ENCODE assay signal across 1 cellular context in genomic region chr17:1473841-1474240, GRCh38.
A peak's percentile ranks its signal among the peaks of the same experiment; 100 is the strongest.
TF ChIP-seq lines count a peak whose summit lies in the region.

No MANE protein-coding gene starts in this region.

TF ChIP-seq in GM12878, 131 proteins besides CTCF, POLR2A, EP300 and RAD21 (continued from another document and continues in another):
- TF ChIP-seq ZNF687 (IDR thresholded peaks at IDR 0.05): no peak
- no peak for TF ChIP-seq SREBF1 (IDR thresholded peaks at IDR 0.05; ENCODE audit: low read length)
- TF ChIP-seq SRF (IDR thresholded peaks at IDR 0.05; ENCODE audit: low read depth in 2 of 2, low read length in 2 of 2): no peak
- TF ChIP-seq ZBTB33 (IDR thresholded peaks at IDR 0.05): no peak
- no peak for TF ChIP-seq BCLAF1 (IDR thresholded peaks at IDR 0.05)
- no peak for TF ChIP-seq FOXM1 (IDR thresholded peaks at IDR 0.05; ENCODE audit: low read depth, low read length)
- TF ChIP-seq FOS (IDR thresholded peaks at IDR 0.05; ENCODE audit: borderline replicate concordance, extremely low read depth, insufficient read length): no peak
- peak; percentile 55 for TF ChIP-seq SP1 (IDR thresholded peaks at IDR 0.05; ENCODE audit: low read depth, low read length)
- TF ChIP-seq SPI1 (IDR thresholded peaks at IDR 0.05; ENCODE audit: borderline replicate concordance, insufficient read depth, low read depth, low read length): no peak
- no peak for TF ChIP-seq TCF7 (IDR thresholded peaks at IDR 0.05; ENCODE audit: borderline replicate concordance)
- TF ChIP-seq EED (IDR thresholded peaks at IDR 0.05; ENCODE audit: low read depth): no peak; the same call in 1 of the 2 replicates
- no peak for TF ChIP-seq ATF2 (IDR thresholded peaks at IDR 0.05; ENCODE audit: low read length)
- TF ChIP-seq KDM1A (IDR thresholded peaks at IDR 0.05; ENCODE audit: borderline replicate concordance): no peak
- no peak for TF ChIP-seq HDAC2 (IDR thresholded peaks at IDR 0.05)
- no peak for TF ChIP-seq ZNF24 (IDR thresholded peaks at IDR 0.05)
- no peak for TF ChIP-seq ELK1 (IDR thresholded peaks at IDR 0.05; ENCODE audit: low read depth, low read length)
- no peak for TF ChIP-seq RB1 (IDR thresholded peaks at IDR 0.05; ENCODE audit: borderline replicate concordance)
- TF ChIP-seq BACH1 (IDR thresholded peaks at IDR 0.05; ENCODE audit: borderline replicate concordance): no peak
- no peak for TF ChIP-seq STAT3 (IDR thresholded peaks at IDR 0.05; ENCODE audit: low read depth, low read length)
- TF ChIP-seq PRDM15 (CRISPR knock-in tag; IDR thresholded peaks at IDR 0.05): no peak
- no peak for TF ChIP-seq SREBF2 (IDR thresholded peaks at IDR 0.05; ENCODE audit: low read length)
- peak; percentile 45; the same call in 1 of the 2 replicates for TF ChIP-seq MLLT1 (IDR thresholded peaks at IDR 0.05)
- no peak for TF ChIP-seq RFX5 (IDR thresholded peaks at IDR 0.05; ENCODE audit: low read depth, low read length)
- TF ChIP-seq ZNF592 (IDR thresholded peaks at IDR 0.05): no peak
- no peak for TF ChIP-seq WRNIP1 (IDR thresholded peaks at IDR 0.05; ENCODE audit: borderline replicate concordance, low read depth, low read length)
- 0 out of 2 replicates have a peak, but pooled peaks have one; percentile 34 for TF ChIP-seq TCF3 (IDR thresholded peaks at IDR 0.05; ENCODE audit: borderline replicate concordance, insufficient read depth, low read depth, low read length)
- TF ChIP-seq YY1 (IDR thresholded peaks at IDR 0.05; ENCODE audit: low read depth, low read length): no peak
- TF ChIP-seq MYC (IDR thresholded peaks at IDR 0.05; ENCODE audit: insufficient read depth, insufficient read length, insufficient replicate concordance, low read length, severe bottlenecking): peak; percentile 47
- TF ChIP-seq BMI1 (IDR thresholded peaks at IDR 0.05; ENCODE audit: borderline replicate concordance): no peak
- TF ChIP-seq EGR1 (IDR thresholded peaks at IDR 0.05; ENCODE audit: borderline replicate concordance in 1 of 2, low read depth in 2 of 2, low read length in 2 of 2): peak in 1 of 2 experiments; percentile 69; a peak in 2 of 3 replicates
- no peak for TF ChIP-seq SMAD5 (IDR thresholded peaks at IDR 0.05; ENCODE audit: low read depth)
- TF ChIP-seq CHD1 (IDR thresholded peaks at IDR 0.05; ENCODE audit: low read depth, low read length): no peak
- TF ChIP-seq NKRF (conservative IDR thresholded peaks at IDR 0.05): peak; percentile 52; the same call in 1 of the 2 replicates
